In the genomic region with DNA sequence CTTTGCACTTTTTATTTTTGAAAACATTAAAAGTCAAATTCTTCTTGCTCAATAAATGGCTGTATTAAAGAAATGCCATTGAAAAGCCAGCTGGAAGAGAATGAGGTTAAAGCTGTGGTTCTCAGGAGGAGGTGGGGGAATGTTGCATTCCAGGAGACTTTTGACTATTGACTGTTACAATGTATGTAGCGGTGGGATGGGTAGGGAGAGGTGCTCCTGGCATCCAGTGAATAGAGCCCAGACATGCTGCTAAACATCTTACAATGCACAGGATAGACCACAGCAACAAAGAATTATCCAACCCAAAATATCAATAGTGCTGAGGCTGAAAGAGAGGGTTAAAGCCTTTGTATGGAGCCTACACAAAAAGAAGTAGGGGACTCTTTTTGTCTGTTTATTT, we compare ENCODE assay signal across 17 cellular contexts.
A peak's percentile ranks its signal among the peaks of the same experiment; 100 is the strongest.
DNase-seq lines count a peak whose midpoint lies in the region; ATAC-seq and TF ChIP-seq lines count a peak whose summit lies in the region.
"Had no signal": no experiment of that assay in that cellular context is flagged by ENCODE, and none has a peak within 500 bp of the region (broad histone marks: within the 10 kb centered on the region; RNA-seq: fewer than 3 reads in every experiment).

No MANE protein-coding gene starts in this region.

- no peak for TF ChIP-seq CTCF in upper lobe of right lung (IDR thresholded peaks at IDR 0.05)

- no peaks in the 10 kb centered on the region for H3K27me3 ChIP-seq in ectodermal cell (ENCODE audit: control insufficient read depth, insufficient read depth, low read length, poor library complexity, severe bottlenecking)
- no peaks in the 10 kb centered on the region for H3K27me3 ChIP-seq in upper lobe of right lung
- H3K27me3 ChIP-seq: BLaER1 treated with 17β-estradiol and CSF1 and Interleukin-3, amounts not matched to agents 10 nM and 100 nM had no signal

- H3K36me3 ChIP-seq in ectodermal cell (ENCODE audit: control insufficient read depth, insufficient read depth, low read length), result no peaks in the 10 kb centered on the region
- H3K36me3 ChIP-seq in upper lobe of right lung, result no peaks in the 10 kb centered on the region
- H3K36me3 ChIP-seq: BLaER1 treated with 17β-estradiol and CSF1 and Interleukin-3, amounts not matched to agents 10 nM and 100 nM had no signal

- H3K27ac ChIP-seq in ectodermal cell (ENCODE audit: insufficient read depth, low read depth, low read length, poor library complexity, severe bottlenecking), result peak overlapping the region; percentile 36
- no peak overlapping the region for H3K27ac ChIP-seq in upper lobe of right lung
- H3K27ac ChIP-seq: BLaER1 treated with 17β-estradiol and CSF1 and Interleukin-3, amounts not matched to agents 10 nM and 100 nM had no signal

- no peaks in the 10 kb centered on the region for H3K9me3 ChIP-seq in ectodermal cell (ENCODE audit: control insufficient read depth, low read length)
- no peaks in the 10 kb centered on the region for H3K9me3 ChIP-seq in upper lobe of right lung
- H3K9me3 ChIP-seq: BLaER1 treated with 17β-estradiol and CSF1 and Interleukin-3, amounts not matched to agents 10 nM and 100 nM had no signal

- intact Hi-C loops in upper lobe of right lung (cut with DNase I), result no loop called here

- H3K4me3 ChIP-seq in ectodermal cell (ENCODE audit: insufficient read depth, low read depth, low read length), result peak overlapping the region; percentile 2
- H3K4me3 ChIP-seq in upper lobe of right lung, result no peak overlapping the region
- H3K4me3 ChIP-seq: BLaER1 treated with 17β-estradiol and CSF1 and Interleukin-3, amounts not matched to agents 10 nM and 100 nM; GM12878 had no signal

- peak; percentile 32 for DNase-seq in NCI-H69 (lab: John Stamatoyannopoulos, UW)
- peak; percentile 13 for DNase-seq in iPS-NIHi7 (ENCODE audit: extremely low spot score)
- no peak for DNase-seq in upper lobe of right lung
- DNase-seq: ACHN; CD4-positive, CD25-positive, alpha-beta regulatory T cell; DMS 273 treated with DMSO at 0.1 percent for 48 hours; GOT3; HCEC 1CT; HFFc6; IMR-90; KBM-7 had no signal

- H3K4me1 ChIP-seq in ectodermal cell (ENCODE audit: control insufficient read depth, insufficient read depth, low read length) (peaks cover 7% of the 10 kb centered on the region), upper lobe of right lung (no peaks in the 10 kb centered on the region)
- H3K4me1 ChIP-seq: BLaER1 treated with 17β-estradiol and CSF1 and Interleukin-3, amounts not matched to agents 10 nM and 100 nM had no signal

- 11 to 13% methylated on average over 1 of the region's 1 CpG for WGBS in ectodermal cell, 2 experiments

- ATAC-seq in GM19455 (IDR thresholded peaks at IDR 0.05; ENCODE audit: unreplicated experiment) (no peak), HG03135 (IDR thresholded peaks at IDR 0.05; ENCODE audit: unreplicated experiment) (no peak), upper lobe of right lung (no peak), GM18867 (IDR thresholded peaks at IDR 0.05; ENCODE audit: unreplicated experiment) (no peak)
- ATAC-seq: GM12878 had no signal
